In genomic region chr17:63398680-63399079, GRCh38 we compare ENCODE assay signal across 1 cellular context.
TF ChIP-seq lines count a peak whose summit lies in the region.

No MANE protein-coding gene starts in this region.

TF ChIP-seq in SK-N-SH, 30 proteins besides CTCF, POLR2A, EP300 and RAD21 (continued from another document):
- TF ChIP-seq ZBTB33 (IDR thresholded peaks at IDR 0.05; ENCODE audit: borderline replicate concordance, low read depth) (no peak), NFIC (IDR thresholded peaks at IDR 0.05; ENCODE audit: borderline replicate concordance) (no peak), USF2 (IDR thresholded peaks at IDR 0.05; ENCODE audit: borderline replicate concordance, low read depth, low read length) (no peak), PBX3 (IDR thresholded peaks at IDR 0.05) (no peak), ELF1 (IDR thresholded peaks at IDR 0.05) (no peak), RFX5 (IDR thresholded peaks at IDR 0.05; ENCODE audit: low read length) (no peak), IRF3 (IDR thresholded peaks at IDR 0.05; ENCODE audit: low read depth, low read length) (no peak), FOXJ3 (CRISPR knock-in tag; IDR thresholded peaks at IDR 0.05) (no peak), TAF1 (IDR thresholded peaks at IDR 0.05; ENCODE audit: borderline replicate concordance, low read depth, low read length) (no peak), SMC3 (IDR thresholded peaks at IDR 0.05; ENCODE audit: low read depth, low read length) (no peak), TCF12 (IDR thresholded peaks at IDR 0.05) (no peak), SIN3A (IDR thresholded peaks at IDR 0.05; ENCODE audit: borderline replicate concordance, low read depth, low read length) (no peak)
